In the genomic region with DNA sequence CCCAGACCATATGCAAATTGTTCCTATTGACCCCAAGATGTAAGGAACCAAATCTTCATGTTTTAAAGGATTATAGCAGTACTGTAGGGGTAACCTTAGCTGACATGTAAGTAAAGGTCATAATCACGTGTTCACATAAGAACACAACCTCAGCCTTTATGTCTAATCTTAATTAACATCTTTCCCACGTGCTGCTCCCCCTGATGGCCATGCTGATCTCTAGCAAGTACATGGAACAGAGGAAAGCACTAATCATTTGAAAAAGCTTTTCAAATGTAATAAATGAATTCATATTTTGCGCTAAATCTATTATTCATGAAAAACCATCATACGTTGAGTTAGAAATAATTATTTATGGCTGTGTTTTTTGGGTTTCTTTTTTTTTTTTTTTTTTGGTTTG, we compare ENCODE assay signal across 3 cellular contexts.
TF ChIP-seq lines count a peak whose summit lies in the region.

No MANE protein-coding gene starts in this region.

TF ChIP-seq in SK-N-SH, 30 proteins besides CTCF, POLR2A, EP300 and RAD21:
- TF ChIP-seq GATA2 (CRISPR knock-in tag; IDR thresholded peaks at IDR 0.05) (peak; percentile 27; the same call in 1 of the 2 replicates), JUND (IDR thresholded peaks at IDR 0.05) (no peak), GABPA (IDR thresholded peaks at IDR 0.05; ENCODE audit: low read depth) (no peak)

TF ChIP-seq in SK-N-SH treated with all-trans-retinoic acid at 6 μM for 48 hours, 23 proteins besides CTCF, POLR2A, EP300 and RAD21:
- TF ChIP-seq ZFP30 (CRISPR knock-in tag; IDR thresholded peaks at IDR 0.05) (no peak), ESRRG (CRISPR knock-in tag; IDR thresholded peaks at IDR 0.05) (no peak), SNAI2 (CRISPR knock-in tag; IDR thresholded peaks at IDR 0.05) (no peak), BACH2 (CRISPR knock-in tag; IDR thresholded peaks at IDR 0.05; ENCODE audit: borderline replicate concordance) (no peak), ZC3H10 (CRISPR knock-in tag; IDR thresholded peaks at IDR 0.05) (no peak), ZNF565 (CRISPR knock-in tag; conservative IDR thresholded peaks at IDR 0.05; ENCODE audit: low read depth) (no peak), ARNTL (CRISPR knock-in tag; IDR thresholded peaks at IDR 0.05; ENCODE audit: borderline replicate concordance, low read depth) (no peak)
- TF ChIP-seq, protein P1, sequence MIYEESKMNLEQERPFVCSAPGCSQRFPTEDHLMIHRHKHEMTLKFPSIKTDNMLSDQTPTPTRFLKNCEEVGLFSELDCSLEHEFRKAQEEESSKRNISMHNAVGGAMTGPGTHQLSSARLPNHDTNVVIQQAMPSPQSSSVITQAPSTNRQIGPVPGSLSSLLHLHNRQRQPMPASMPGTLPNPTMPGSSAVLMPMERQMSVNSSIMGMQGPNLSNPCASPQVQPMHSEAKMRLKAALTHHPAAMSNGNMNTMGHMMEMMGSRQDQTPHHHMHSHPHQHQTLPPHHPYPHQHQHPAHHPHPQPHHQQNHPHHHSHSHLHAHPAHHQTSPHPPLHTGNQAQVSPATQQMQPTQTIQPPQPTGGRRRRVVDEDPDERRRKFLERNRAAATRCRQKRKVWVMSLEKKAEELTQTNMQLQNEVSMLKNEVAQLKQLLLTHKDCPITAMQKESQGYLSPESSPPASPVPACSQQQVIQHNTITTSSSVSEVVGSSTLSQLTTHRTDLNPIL (CRISPR knock-in tag; IDR thresholded peaks at IDR 0.05; ENCODE audit: low read depth), result no peak

TF ChIP-seq in GM12878, 131 proteins besides CTCF, POLR2A, EP300 and RAD21:
- TF ChIP-seq CHD2 (IDR thresholded peaks at IDR 0.05; ENCODE audit: borderline replicate concordance, low read depth, low read length) (no peak), RAD51 (IDR thresholded peaks at IDR 0.05) (peak; percentile 34; the same call in 1 of the 2 replicates), RB1 (IDR thresholded peaks at IDR 0.05; ENCODE audit: borderline replicate concordance) (no peak)
TF ChIP-seq in GM12878: peak in this region for 1.
